In the genomic region with DNA sequence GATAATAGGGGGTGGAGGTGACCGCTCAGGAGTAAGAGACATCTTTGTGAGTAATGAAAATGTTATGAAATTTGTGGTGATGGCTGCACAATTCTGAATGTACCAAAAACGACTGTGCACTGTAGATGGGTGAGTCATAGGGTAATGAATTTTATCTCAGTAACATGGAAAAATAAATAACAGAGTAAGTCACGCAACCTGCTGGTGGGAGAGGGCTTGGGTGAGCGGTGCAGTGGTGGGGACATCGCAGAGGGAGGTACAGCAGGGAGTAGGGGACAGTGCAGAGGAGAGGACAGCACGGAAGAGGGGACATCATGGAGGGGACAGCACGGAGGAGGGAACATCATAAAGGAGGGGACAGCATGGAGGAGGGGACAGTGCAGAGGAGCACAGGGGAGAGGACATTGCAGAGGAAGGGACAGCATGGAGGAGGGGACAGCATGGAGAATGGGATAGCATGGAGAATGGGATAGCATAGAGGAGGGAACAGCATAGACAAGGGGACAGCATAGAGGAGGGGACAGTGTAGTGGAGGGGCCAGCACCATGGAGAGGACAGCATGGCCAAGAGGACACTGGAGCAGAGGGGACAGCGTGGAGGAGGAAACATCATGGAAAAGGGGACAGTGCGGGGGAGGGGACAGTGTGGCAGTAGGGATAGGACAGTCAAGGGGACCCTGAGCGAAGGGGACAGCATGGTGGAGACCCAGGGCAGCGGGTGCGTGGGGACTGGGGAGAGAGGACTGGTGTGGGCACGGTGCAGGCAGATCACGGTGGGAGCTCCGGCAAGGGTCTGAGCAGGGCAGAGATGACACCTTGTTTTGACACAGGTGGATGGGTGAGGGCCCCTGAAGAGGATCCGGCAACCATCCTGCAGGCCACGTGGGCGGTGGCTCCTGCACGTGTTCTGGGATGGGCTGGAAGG, we compare ENCODE assay signal across 11 cellular contexts.
DNase-seq lines count a peak whose midpoint lies in the region; ATAC-seq and TF ChIP-seq lines count a peak whose summit lies in the region.
"Had no signal": no experiment of that assay in that cellular context is flagged by ENCODE, and none has a peak within 500 bp of the region (broad histone marks: within the 10 kb centered on the region; RNA-seq: fewer than 3 reads in every experiment).

No MANE protein-coding gene starts in this region.

- no peaks in the 10 kb centered on the region for H3K4me1 Mint-ChIP-seq in WTC11

- H3K36me3 Mint-ChIP-seq in WTC11, result peaks cover 9% of the 10 kb centered on the region

- no peaks in the 10 kb centered on the region; the same call in 1 of the 2 replicates for H3K27me3 Mint-ChIP-seq in WTC11 (ENCODE audit: low read depth)

- POLR2A ChIA-PET in WTC11 (lab: Charles Lee), result no interaction called here

- DNase-seq in AG08395 (ENCODE audit: low spot score) (peak; percentile 92), HT-29 (ENCODE audit: low spot score) (peak; percentile 22), WTC11 (ENCODE audit: low spot score) (no peak), glomerular endothelial cell (ENCODE audit: extremely low read depth, low read depth, low spot score) (peak; percentile 1), cerebellar cortex (ENCODE audit: low spot score) (no peak), T-helper 1 cell (no peak)
- no peak for DNase-seq in stimulated activated naive CD4-positive, alpha-beta T cell treated with Interleukin-2 at 50 U/mL for 16 hours (lab: John Stamatoyannopoulos, UW)
- DNase-seq: erythroblast, NCI-H146 had no signal

- H3K27ac Mint-ChIP-seq in WTC11, result no peak overlapping the region
- H3K27ac Mint-ChIP-seq: T-helper 1 cell treated with Interleukin-12 subunit alpha and Interleukin-12 subunit beta and Interleukin-4 antibody, amounts not matched to agents 30 μg/mL and 1 μg/mL, for 36 hours had no signal

- CTCF ChIA-PET in WTC11 (lab: Charles Lee), result no interaction called here

- TF ChIP-seq CTCF in WTC11 (IDR thresholded peaks at IDR 0.05), result no peak

- peak; percentile 16; the same call in 1 of the 2 replicates for ATAC-seq in WTC11
- ATAC-seq in GM21367 (IDR thresholded peaks at IDR 0.05; ENCODE audit: unreplicated experiment), result no peak

- H3K4me3 Mint-ChIP-seq in WTC11, result no peak overlapping the region
- H3K4me3 Mint-ChIP-seq: T-helper 1 cell treated with Interleukin-12 subunit alpha and Interleukin-12 subunit beta and Interleukin-4 antibody, amounts not matched to agents 30 μg/mL and 1 μg/mL, for 36 hours had no signal

- H3K9me3 Mint-ChIP-seq in WTC11, result peaks cover 15% of the 10 kb centered on the region

TF ChIP-seq in WTC11, 78 proteins besides CTCF, POLR2A, EP300 and RAD21:
- TF ChIP-seq TEAD4 (CRISPR knock-in tag; IDR thresholded peaks at IDR 0.05) (no peak), NR3C1 (CRISPR knock-in tag; conservative IDR thresholded peaks at IDR 0.05; ENCODE audit: low read depth) (no peak)

Comparison
In these comparisons a context has a peak if more than half of its experiments do, and no peak if none do; other contexts are left out.
1. DNase-seq: peak in AG08395 (single experiment), HT-29 (single experiment) and glomerular endothelial cell (single experiment); none in WTC11 (single experiment), cerebellar cortex (single experiment), stimulated activated naive CD4-positive, alpha-beta T cell treated with Interleukin-2 at 50 U/mL for 16 hours (single experiment) and T-helper 1 cell (0 of 5).